ENCODE assay signal across 1 cellular context in genomic region chr16:81928975-81929374, GRCh38.
TF ChIP-seq lines count a peak whose summit lies in the region.

No MANE protein-coding gene starts in this region.

TF ChIP-seq in HCT116, 20 proteins besides CTCF, POLR2A, EP300 and RAD21 (continued from another document):
- TF ChIP-seq ZBTB33 (IDR thresholded peaks at IDR 0.05; ENCODE audit: extremely low read depth, insufficient replicate concordance, low read length) = no peak
- TF ChIP-seq EGR1 (IDR thresholded peaks at IDR 0.05; ENCODE audit: low read depth) = peak; percentile 86
